ENCODE assay signal across 7 cellular contexts in genomic region chr2:43100883-43101662, GRCh38.
DNase-seq lines count a peak whose midpoint lies in the region; ATAC-seq, FAIRE-seq and TF ChIP-seq lines count a peak whose summit lies in the region.

No MANE protein-coding gene starts in this region.

- H3K9ac ChIP-seq in endothelial cell of umbilical vein (replicated peaks; ENCODE audit: extremely low read depth, insufficient read depth, low read length) = peak overlapping the region; percentile 34

- H3K36me3 ChIP-seq in endothelial cell of umbilical vein (ENCODE audit: control insufficient read depth in 2 of 2, extremely low read depth in 1 of 2, insufficient read depth in 2 of 2, low read length in 2 of 2) = no peaks in the 10 kb centered on the region
- H3K36me3 ChIP-seq in mesodermal cell (ENCODE audit: control insufficient read depth, insufficient read depth, low read length) = no peaks in the 10 kb centered on the region
- no peaks in the 10 kb centered on the region for H3K36me3 ChIP-seq in thoracic aorta

- BruUV-seq in endothelial cell of umbilical vein (replicated peaks; lab: Mats Ljungman, UMichigan) = no TSS peak

- H3K4me2 ChIP-seq in endothelial cell of umbilical vein (ENCODE audit: insufficient read depth, low read length) = peak overlapping the region; percentile 32

- H3K27me3 ChIP-seq in endothelial cell of umbilical vein (ENCODE audit: control insufficient read depth in 2 of 2, insufficient read depth in 2 of 2, low read length in 2 of 2) (no peaks in the 10 kb centered on the region), thoracic aorta (replicated peaks; ENCODE audit: insufficient read depth) (no peaks in the 10 kb centered on the region)

- no peaks in the 10 kb centered on the region for H3K4me1 ChIP-seq in endothelial cell of umbilical vein (ENCODE audit: control insufficient read depth, extremely low read depth, insufficient read depth, low read length)
- peaks cover 8% of the 10 kb centered on the region for H3K4me1 ChIP-seq in mesodermal cell (ENCODE audit: control insufficient read depth, insufficient read depth, low read length, poor library complexity, severe bottlenecking)
- H3K4me1 ChIP-seq in thoracic aorta (ENCODE audit: control insufficient read depth in 1 of 2, low read depth in 2 of 2) = peaks cover 31 to 65% of the 10 kb centered on the region in 2 donors

- no peak for FAIRE-seq in endothelial cell of umbilical vein (lab: Jason Lieb, UNC)

- H3K27ac ChIP-seq in endothelial cell of umbilical vein (ENCODE audit: insufficient read depth, low read depth, low read length) (no peak overlapping the region), mesodermal cell (ENCODE audit: low read depth, low read length, severe bottlenecking) (peak overlapping the region; percentile 73), thoracic aorta (peak overlapping the region; percentile 96 to 97)

- H3K4me3 ChIP-seq in endothelial cell of umbilical vein (replicated peaks in 1 of 3; ENCODE audit: insufficient read depth in 1 of 3, low read depth in 1 of 3, low read length in 3 of 3) (peak overlapping the region in 2 of 3 experiments; percentile 9 to 23), mesodermal cell (ENCODE audit: extremely low read depth, insufficient read depth, low read length, poor library complexity, severe bottlenecking) (no peak overlapping the region), thoracic aorta (peak overlapping the region; percentile 76)

- no peaks in the 10 kb centered on the region for H4K20me1 ChIP-seq in endothelial cell of umbilical vein (replicated peaks; ENCODE audit: control insufficient read depth, extremely low read depth, insufficient read depth, low read length)

- POLR2A ChIA-PET in endothelial cell of umbilical vein (lab: Charles Lee) = interaction anchor here (1.2 kb wide), 1 partner anchor 126 kb away, joined by 5 read pairs; the partner anchor contains the start of gene ZFP36L2

- ATAC-seq in thoracic aorta (ENCODE audit: insufficient number of reproducible peaks, low FRiP score, low read depth) = peak; percentile 67

- CTCF ChIA-PET in endothelial cell of umbilical vein (lab: Charles Lee) = interaction anchor here (0.8 to 2.8 kb wide), 10 partner anchors 9 to 126 kb away, joined by 3 to 13 read pairs (median 4); no protein-coding TSS in a partner anchor

- intact Hi-C loops in endothelial cell of umbilical vein (cut with micrococcal nuclease) = loop anchor here (1.0 kb wide), 1 partner anchor 13 kb away; no protein-coding TSS in a partner anchor

- DNase-seq in NCI-H526 treated with DMSO at 0.1 percent for 48 hours (lab: John Stamatoyannopoulos, UW) (peak; percentile 68), endothelial cell of umbilical vein (ENCODE audit: low read depth, low spot score) (peak; percentile 37), thoracic aorta (ENCODE audit: low spot score) (no peak), GM19238 (ENCODE audit: insufficient read length, low spot score) (no peak), DMS79 treated with DMSO at 0.1 percent for 48 hours (lab: John Stamatoyannopoulos, UW) (no peak), NCI-H2171 (lab: John Stamatoyannopoulos, UW) (no peak)

- peak overlapping the region; percentile 68 for H2AFZ ChIP-seq in endothelial cell of umbilical vein (ENCODE audit: low read depth, low read length)

- 15 to 18% methylated on average over 36 to 55 of the region's 56 CpGs for WGBS in mesodermal cell (ENCODE audit: insufficient coverage in 2 of 2), 2 experiments

- TF ChIP-seq POLR2A in endothelial cell of umbilical vein (IDR thresholded peaks at IDR 0.05; ENCODE audit: low read depth, low read length) = no peak

- TF ChIP-seq CTCF in endothelial cell of umbilical vein (IDR thresholded peaks at IDR 0.05; ENCODE audit: extremely low read depth in 1 of 2, insufficient read depth in 1 of 2, low read depth in 1 of 2, low read length in 2 of 2) (no peak), thoracic aorta (IDR thresholded peaks at IDR 0.05) (no peak)

- dilution Hi-C loops in endothelial cell of umbilical vein (cut with MboI; ENCODE audit: extremely low pct_ligation_motif_present, low sequenced_read_pairs) = no loop called here

- H3K9me3 ChIP-seq in endothelial cell of umbilical vein (replicated peaks; ENCODE audit: control insufficient read depth, insufficient read depth, low read length) (no peaks in the 10 kb centered on the region), mesodermal cell (ENCODE audit: control insufficient read depth, low read length) (peaks cover 3% of the 10 kb centered on the region), thoracic aorta (no peaks in the 10 kb centered on the region)

- H3K79me2 ChIP-seq in endothelial cell of umbilical vein (ENCODE audit: control insufficient read depth, insufficient read depth, low read length) = no peaks in the 10 kb centered on the region

- no peaks in the 10 kb centered on the region for H3K9me1 ChIP-seq in endothelial cell of umbilical vein (replicated peaks; ENCODE audit: control insufficient read depth, extremely low read depth, insufficient read depth, low read length)

TF ChIP-seq in endothelial cell of umbilical vein, 7 proteins besides CTCF, POLR2A, EP300 and RAD21:
- no peak for TF ChIP-seq FOS (IDR thresholded peaks at IDR 0.05; ENCODE audit: borderline replicate concordance, insufficient read depth, low read length)
- no peak for TF ChIP-seq MAX (IDR thresholded peaks at IDR 0.05; ENCODE audit: insufficient read depth, insufficient read length)

Comparison
In these comparisons a context has a peak if more than half of its experiments do, and no peak if none do; other contexts are left out.
1. DNase-seq: peak in NCI-H526 treated with DMSO at 0.1 percent for 48 hours (single experiment) and endothelial cell of umbilical vein (single experiment); none in thoracic aorta (single experiment), GM19238 (single experiment), DMS79 treated with DMSO at 0.1 percent for 48 hours (single experiment) and NCI-H2171 (single experiment).